In genomic region chr9:123544007-123544827, GRCh38 we compare ENCODE assay signal across 8 cellular contexts.
A peak's percentile ranks its signal among the peaks of the same experiment; 100 is the strongest.
DNase-seq lines count a peak whose midpoint lies in the region; ATAC-seq, FAIRE-seq and TF ChIP-seq lines count a peak whose summit lies in the region.

No MANE protein-coding gene starts in this region.

- H3K4me1 ChIP-seq in lung (ENCODE audit: control insufficient read depth in 2 of 2, insufficient read depth in 2 of 2, low read length in 2 of 2): peaks cover 0 to 4% of the 10 kb centered on the region in 2 donors

- intact Hi-C loops in CD14-positive monocyte (cut with micrococcal nuclease): no loop called here

- peak overlapping the region in 1 of 7 donors; percentile 50 for H3K27ac Mint-ChIP-seq in CD14-positive monocyte

- no peak overlapping the region for H3K4me3 Mint-ChIP-seq in CD14-positive monocyte

- H3K9me3 Mint-ChIP-seq in CD14-positive monocyte: no peaks in the 10 kb centered on the region

- peaks cover 0 to 2% (median 0%) of the 10 kb centered on the region in 3 donors for H3K27me3 Mint-ChIP-seq in CD14-positive monocyte (ENCODE audit: low read depth in 3 of 3)

- ATAC-seq in lung (ENCODE audit: insufficient read depth, low FRiP score) (no peak), HG02840 (IDR thresholded peaks at IDR 0.05; ENCODE audit: low FRiP score, unreplicated experiment) (no peak)

- H3K4me3 ChIP-seq in choroid plexus epithelial cell (ENCODE audit: low read depth, low read length) (no peak overlapping the region), lung (no peak overlapping the region)

- FAIRE-seq in GM19239 (lab: Jason Lieb, UNC): peak; percentile 87

- H3K27me3 ChIP-seq in lung (ENCODE audit: control insufficient read depth, insufficient read depth): no peaks in the 10 kb centered on the region

- DNase-seq in CD14-positive monocyte (ENCODE audit: low spot score) (no peak), GM19239 (ENCODE audit: insufficient read length, low spot score) (peak; percentile 21), NCI-H82 (lab: John Stamatoyannopoulos, UW) (peak; percentile 62), choroid plexus epithelial cell (ENCODE audit: low read depth) (peak; percentile 71), lung (ENCODE audit: low spot score) (no peak), SIG-M5 treated with dmso at 0.1 percent for 504 hours (lab: John Stamatoyannopoulos, UW; ENCODE audit: unreplicated experiment) (no peak), NCI-H526 treated with DMSO at 0.1 percent for 48 hours (lab: John Stamatoyannopoulos, UW) (no peak)

- whole genome bisulfite sequencing in lung, 2 donors: 64 to 65% methylated on average over 3 of the region's 3 CpGs

- peaks cover 9% of the 10 kb centered on the region for H3K4me1 Mint-ChIP-seq in CD14-positive monocyte

- no peak overlapping the region for H3K27ac ChIP-seq in lung (ENCODE audit: low read depth in 1 of 2, low read length in 1 of 2)

- peaks cover 58 to 59% of the 10 kb centered on the region in 2 donors for H3K36me3 Mint-ChIP-seq in CD14-positive monocyte

- no peaks in the 10 kb centered on the region for H3K36me3 ChIP-seq in lung (ENCODE audit: control insufficient read depth in 2 of 2, insufficient read depth in 2 of 2, low read length in 2 of 2)

- TF ChIP-seq CTCF in CD14-positive monocyte (IDR thresholded peaks at IDR 0.05) (peak; percentile 66), choroid plexus epithelial cell (conservative IDR thresholded peaks at IDR 0.05; ENCODE audit: low read depth, low read length) (peak; percentile 91), lung (IDR thresholded peaks at IDR 0.05; ENCODE audit: control extremely low read depth, extremely low read depth) (peak; percentile 69)

- no peaks in the 10 kb centered on the region for H3K9me3 ChIP-seq in lung (ENCODE audit: control insufficient read depth in 2 of 2, insufficient read depth in 1 of 2, low read length in 1 of 2)

Comparison
In these comparisons a context has a peak if more than half of its experiments do, and no peak if none do; other contexts are left out.
1. DNase-seq: peak in GM19239 (single experiment), NCI-H82 (single experiment) and choroid plexus epithelial cell (single experiment); none in CD14-positive monocyte (single experiment), lung (single experiment), SIG-M5 treated with dmso at 0.1 percent for 504 hours (single experiment) and NCI-H526 treated with DMSO at 0.1 percent for 48 hours (single experiment).
2. Peak in every context shown above with its lines, with median percentiles within 50 percentile points of each other: CTCF ChIP-seq.